ENCODE assay signal across 1 cellular context in genomic region chr2:3519255-3520190, GRCh38.
TF ChIP-seq lines count a peak whose summit lies in the region.

TSS of gene ADI1 (minus strand) at chr2:3519531. CDS start at chr2:3519487, 44 bp downstream.

TF ChIP-seq in HepG2, 621 proteins besides CTCF, POLR2A, EP300 and RAD21 (continued from another document and continues in another):
- TF ChIP-seq ZZZ3 (CRISPR knock-in tag; IDR thresholded peaks at IDR 0.05; ENCODE audit: borderline replicate concordance) (peak; percentile 39; the same call in 1 of the 2 replicates), CENPX (CRISPR knock-in tag; IDR thresholded peaks at IDR 0.05) (no peak), E2F2 (CRISPR knock-in tag; IDR thresholded peaks at IDR 0.05; ENCODE audit: borderline replicate concordance) (no peak; the same call in 1 of the 2 replicates), RFX5 (IDR thresholded peaks at IDR 0.05; ENCODE audit: low read depth, low read length) (no peak; the same call in 1 of the 2 replicates), ZBTB21 (CRISPR knock-in tag; IDR thresholded peaks at IDR 0.05) (peak; percentile 49), JDP2 (CRISPR knock-in tag; IDR thresholded peaks at IDR 0.05; ENCODE audit: borderline replicate concordance) (no peak), KDM6A (CRISPR knock-in tag; IDR thresholded peaks at IDR 0.05; ENCODE audit: low read depth) (no peak), ZNF710 (CRISPR knock-in tag; IDR thresholded peaks at IDR 0.05; ENCODE audit: borderline replicate concordance) (peak; percentile 93), MED1 (CRISPR knock-in tag; IDR thresholded peaks at IDR 0.05) (peak; percentile 45), SNAI1 (CRISPR knock-in tag; IDR thresholded peaks at IDR 0.05; ENCODE audit: borderline replicate concordance) (peak; percentile 95), SALL1 (CRISPR knock-in tag; IDR thresholded peaks at IDR 0.05) (peak; percentile 84), ZNF160 (CRISPR knock-in tag; IDR thresholded peaks at IDR 0.05) (no peak; the same call in none of the 2 replicates), ISX (CRISPR knock-in tag; conservative IDR thresholded peaks at IDR 0.05) (no peak), REXO4 (CRISPR knock-in tag; IDR thresholded peaks at IDR 0.05; ENCODE audit: borderline replicate concordance) (peak; percentile 97), PITX1 (CRISPR knock-in tag; IDR thresholded peaks at IDR 0.05) (peak; percentile 80), MXI1 (IDR thresholded peaks at IDR 0.05; ENCODE audit: borderline replicate concordance, low read depth, low read length) (peak; percentile 1; the same call in 1 of the 3 replicates), SRSF4 (IDR thresholded peaks at IDR 0.05; ENCODE audit: low read depth, low read length, poor library complexity, severe bottlenecking) (peak; percentile 63), KDM5B (CRISPR knock-in tag; IDR thresholded peaks at IDR 0.05; ENCODE audit: borderline replicate concordance) (peak; percentile 100), ZNF788 (CRISPR knock-in tag; IDR thresholded peaks at IDR 0.05; ENCODE audit: borderline replicate concordance) (peak; percentile 94; the same call in 1 of the 2 replicates), MIER2 (CRISPR knock-in tag; IDR thresholded peaks at IDR 0.05) (peak; percentile 49; the same call in 1 of the 2 replicates), NPAS2 (CRISPR knock-in tag; IDR thresholded peaks at IDR 0.05; ENCODE audit: borderline replicate concordance) (no peak; the same call in 1 of the 2 replicates), SNAPC2 (CRISPR knock-in tag; IDR thresholded peaks at IDR 0.05) (no peak; the same call in none of the 2 replicates), ZNF225 (CRISPR knock-in tag; IDR thresholded peaks at IDR 0.05) (peak; percentile 69), AGO1 (IDR thresholded peaks at IDR 0.05; ENCODE audit: low read depth, low read length, poor library complexity, severe bottlenecking) (no peak), XBP1 (CRISPR knock-in tag; IDR thresholded peaks at IDR 0.05) (peak; percentile 27; the same call in 1 of the 2 replicates), AKAP8 (CRISPR knock-in tag; IDR thresholded peaks at IDR 0.05) (peak; percentile 95), ZNF552 (CRISPR knock-in tag; IDR thresholded peaks at IDR 0.05; ENCODE audit: borderline replicate concordance) (peak; percentile 95), ZNF83 (CRISPR knock-in tag; IDR thresholded peaks at IDR 0.05; ENCODE audit: borderline replicate concordance) (peak; percentile 96; the same call in 1 of the 2 replicates), ZMAT3 (CRISPR knock-in tag; conservative IDR thresholded peaks at IDR 0.05) (no peak), PBX2 (CRISPR knock-in tag; IDR thresholded peaks at IDR 0.05) (no peak), GATA4 (IDR thresholded peaks at IDR 0.05; ENCODE audit: borderline replicate concordance, low read depth) (peak; percentile 70), MTA3 (CRISPR knock-in tag; IDR thresholded peaks at IDR 0.05) (0 out of 2 replicates have a peak, but pooled peaks have one; percentile 26), ZNF569 (CRISPR knock-in tag; IDR thresholded peaks at IDR 0.05; ENCODE audit: borderline replicate concordance) (peak; percentile 83; the same call in 1 of the 2 replicates), PPARG (CRISPR knock-in tag; conservative IDR thresholded peaks at IDR 0.05) (peak; percentile 82), ZFY (CRISPR knock-in tag; IDR thresholded peaks at IDR 0.05) (peak; percentile 97), ZFP36 (IDR thresholded peaks at IDR 0.05; ENCODE audit: borderline replicate concordance, low read depth, low read length, partially characterized antibody) (no peak), ZNF337 (CRISPR knock-in tag; IDR thresholded peaks at IDR 0.05; ENCODE audit: borderline replicate concordance, low read depth) (peak; percentile 98)
- TF ChIP-seq, protein P1, sequence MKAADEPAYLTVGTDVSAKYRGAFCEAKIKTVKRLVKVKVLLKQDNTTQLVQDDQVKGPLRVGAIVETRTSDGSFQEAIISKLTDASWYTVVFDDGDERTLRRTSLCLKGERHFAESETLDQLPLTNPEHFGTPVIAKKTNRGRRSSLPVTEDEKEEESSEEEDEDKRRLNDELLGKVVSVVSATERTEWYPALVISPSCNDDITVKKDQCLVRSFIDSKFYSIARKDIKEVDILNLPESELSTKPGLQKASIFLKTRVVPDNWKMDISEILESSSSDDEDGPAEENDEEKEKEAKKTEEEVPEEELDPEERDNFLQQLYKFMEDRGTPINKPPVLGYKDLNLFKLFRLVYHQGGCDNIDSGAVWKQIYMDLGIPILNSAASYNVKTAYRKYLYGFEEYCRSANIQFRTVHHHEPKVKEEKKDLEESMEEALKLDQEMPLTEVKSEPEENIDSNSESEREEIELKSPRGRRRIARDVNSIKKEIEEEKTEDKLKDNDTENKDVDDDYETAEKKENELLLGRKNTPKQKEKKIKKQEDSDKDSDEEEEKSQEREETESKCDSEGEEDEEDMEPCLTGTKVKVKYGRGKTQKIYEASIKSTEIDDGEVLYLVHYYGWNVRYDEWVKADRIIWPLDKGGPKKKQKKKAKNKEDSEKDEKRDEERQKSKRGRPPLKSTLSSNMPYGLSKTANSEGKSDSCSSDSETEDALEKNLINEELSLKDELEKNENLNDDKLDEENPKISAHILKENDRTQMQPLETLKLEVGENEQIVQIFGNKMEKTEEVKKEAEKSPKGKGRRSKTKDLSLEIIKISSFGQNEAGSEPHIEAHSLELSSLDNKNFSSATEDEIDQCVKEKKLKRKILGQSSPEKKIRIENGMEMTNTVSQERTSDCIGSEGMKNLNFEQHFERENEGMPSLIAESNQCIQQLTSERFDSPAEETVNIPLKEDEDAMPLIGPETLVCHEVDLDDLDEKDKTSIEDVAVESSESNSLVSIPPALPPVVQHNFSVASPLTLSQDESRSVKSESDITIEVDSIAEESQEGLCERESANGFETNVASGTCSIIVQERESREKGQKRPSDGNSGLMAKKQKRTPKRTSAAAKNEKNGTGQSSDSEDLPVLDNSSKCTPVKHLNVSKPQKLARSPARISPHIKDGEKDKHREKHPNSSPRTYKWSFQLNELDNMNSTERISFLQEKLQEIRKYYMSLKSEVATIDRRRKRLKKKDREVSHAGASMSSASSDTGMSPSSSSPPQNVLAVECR (CRISPR knock-in tag; IDR thresholded peaks at IDR 0.05; ENCODE audit: borderline replicate concordance), result peak; percentile 90
- TF ChIP-seq, protein P2, sequence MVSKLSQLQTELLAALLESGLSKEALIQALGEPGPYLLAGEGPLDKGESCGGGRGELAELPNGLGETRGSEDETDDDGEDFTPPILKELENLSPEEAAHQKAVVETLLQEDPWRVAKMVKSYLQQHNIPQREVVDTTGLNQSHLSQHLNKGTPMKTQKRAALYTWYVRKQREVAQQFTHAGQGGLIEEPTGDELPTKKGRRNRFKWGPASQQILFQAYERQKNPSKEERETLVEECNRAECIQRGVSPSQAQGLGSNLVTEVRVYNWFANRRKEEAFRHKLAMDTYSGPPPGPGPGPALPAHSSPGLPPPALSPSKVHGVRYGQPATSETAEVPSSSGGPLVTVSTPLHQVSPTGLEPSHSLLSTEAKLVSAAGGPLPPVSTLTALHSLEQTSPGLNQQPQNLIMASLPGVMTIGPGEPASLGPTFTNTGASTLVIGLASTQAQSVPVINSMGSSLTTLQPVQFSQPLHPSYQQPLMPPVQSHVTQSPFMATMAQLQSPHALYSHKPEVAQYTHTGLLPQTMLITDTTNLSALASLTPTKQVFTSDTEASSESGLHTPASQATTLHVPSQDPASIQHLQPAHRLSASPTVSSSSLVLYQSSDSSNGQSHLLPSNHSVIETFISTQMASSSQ (IDR thresholded peaks at IDR 0.05; ENCODE audit: low read depth), result no peak
- TF ChIP-seq, protein P2 (CRISPR knock-in tag; IDR thresholded peaks at IDR 0.05; ENCODE audit: borderline replicate concordance), result peak; percentile 53; the same call in 1 of the 2 replicates
- TF ChIP-seq, protein P3, sequence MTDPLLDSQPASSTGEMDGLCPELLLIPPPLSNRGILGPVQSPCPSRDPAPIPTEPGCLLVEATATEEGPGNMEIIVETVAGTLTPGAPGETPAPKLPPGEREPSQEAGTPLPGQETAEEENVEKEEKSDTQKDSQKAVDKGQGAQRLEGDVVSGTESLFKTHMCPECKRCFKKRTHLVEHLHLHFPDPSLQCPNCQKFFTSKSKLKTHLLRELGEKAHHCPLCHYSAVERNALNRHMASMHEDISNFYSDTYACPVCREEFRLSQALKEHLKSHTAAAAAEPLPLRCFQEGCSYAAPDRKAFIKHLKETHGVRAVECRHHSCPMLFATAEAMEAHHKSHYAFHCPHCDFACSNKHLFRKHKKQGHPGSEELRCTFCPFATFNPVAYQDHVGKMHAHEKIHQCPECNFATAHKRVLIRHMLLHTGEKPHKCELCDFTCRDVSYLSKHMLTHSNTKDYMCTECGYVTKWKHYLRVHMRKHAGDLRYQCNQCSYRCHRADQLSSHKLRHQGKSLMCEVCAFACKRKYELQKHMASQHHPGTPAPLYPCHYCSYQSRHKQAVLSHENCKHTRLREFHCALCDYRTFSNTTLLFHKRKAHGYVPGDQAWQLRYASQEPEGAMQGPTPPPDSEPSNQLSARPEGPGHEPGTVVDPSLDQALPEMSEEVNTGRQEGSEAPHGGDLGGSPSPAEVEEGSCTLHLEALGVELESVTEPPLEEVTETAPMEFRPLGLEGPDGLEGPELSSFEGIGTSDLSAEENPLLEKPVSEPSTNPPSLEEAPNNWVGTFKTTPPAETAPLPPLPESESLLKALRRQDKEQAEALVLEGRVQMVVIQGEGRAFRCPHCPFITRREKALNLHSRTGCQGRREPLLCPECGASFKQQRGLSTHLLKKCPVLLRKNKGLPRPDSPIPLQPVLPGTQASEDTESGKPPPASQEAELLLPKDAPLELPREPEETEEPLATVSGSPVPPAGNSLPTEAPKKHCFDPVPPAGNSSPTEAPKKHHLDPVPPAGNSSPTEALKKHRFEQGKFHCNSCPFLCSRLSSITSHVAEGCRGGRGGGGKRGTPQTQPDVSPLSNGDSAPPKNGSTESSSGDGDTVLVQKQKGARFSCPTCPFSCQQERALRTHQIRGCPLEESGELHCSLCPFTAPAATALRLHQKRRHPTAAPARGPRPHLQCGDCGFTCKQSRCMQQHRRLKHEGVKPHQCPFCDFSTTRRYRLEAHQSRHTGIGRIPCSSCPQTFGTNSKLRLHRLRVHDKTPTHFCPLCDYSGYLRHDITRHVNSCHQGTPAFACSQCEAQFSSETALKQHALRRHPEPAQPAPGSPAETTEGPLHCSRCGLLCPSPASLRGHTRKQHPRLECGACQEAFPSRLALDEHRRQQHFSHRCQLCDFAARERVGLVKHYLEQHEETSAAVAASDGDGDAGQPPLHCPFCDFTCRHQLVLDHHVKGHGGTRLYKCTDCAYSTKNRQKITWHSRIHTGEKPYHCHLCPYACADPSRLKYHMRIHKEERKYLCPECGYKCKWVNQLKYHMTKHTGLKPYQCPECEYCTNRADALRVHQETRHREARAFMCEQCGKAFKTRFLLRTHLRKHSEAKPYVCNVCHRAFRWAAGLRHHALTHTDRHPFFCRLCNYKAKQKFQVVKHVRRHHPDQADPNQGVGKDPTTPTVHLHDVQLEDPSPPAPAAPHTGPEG (CRISPR knock-in tag; IDR thresholded peaks at IDR 0.05), result peak; percentile 79
- TF ChIP-seq, protein P4, sequence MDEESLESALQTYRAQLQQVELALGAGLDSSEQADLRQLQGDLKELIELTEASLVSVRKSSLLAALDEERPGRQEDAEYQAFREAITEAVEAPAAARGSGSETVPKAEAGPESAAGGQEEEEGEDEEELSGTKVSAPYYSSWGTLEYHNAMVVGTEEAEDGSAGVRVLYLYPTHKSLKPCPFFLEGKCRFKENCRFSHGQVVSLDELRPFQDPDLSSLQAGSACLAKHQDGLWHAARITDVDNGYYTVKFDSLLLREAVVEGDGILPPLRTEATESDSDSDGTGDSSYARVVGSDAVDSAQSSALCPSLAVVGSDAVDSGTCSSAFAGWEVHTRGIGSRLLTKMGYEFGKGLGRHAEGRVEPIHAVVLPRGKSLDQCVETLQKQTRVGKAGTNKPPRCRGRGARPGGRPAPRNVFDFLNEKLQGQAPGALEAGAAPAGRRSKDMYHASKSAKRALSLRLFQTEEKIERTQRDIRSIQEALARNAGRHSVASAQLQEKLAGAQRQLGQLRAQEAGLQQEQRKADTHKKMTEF (CRISPR knock-in tag; IDR thresholded peaks at IDR 0.05), result peak; percentile 99
